In the genomic region with DNA sequence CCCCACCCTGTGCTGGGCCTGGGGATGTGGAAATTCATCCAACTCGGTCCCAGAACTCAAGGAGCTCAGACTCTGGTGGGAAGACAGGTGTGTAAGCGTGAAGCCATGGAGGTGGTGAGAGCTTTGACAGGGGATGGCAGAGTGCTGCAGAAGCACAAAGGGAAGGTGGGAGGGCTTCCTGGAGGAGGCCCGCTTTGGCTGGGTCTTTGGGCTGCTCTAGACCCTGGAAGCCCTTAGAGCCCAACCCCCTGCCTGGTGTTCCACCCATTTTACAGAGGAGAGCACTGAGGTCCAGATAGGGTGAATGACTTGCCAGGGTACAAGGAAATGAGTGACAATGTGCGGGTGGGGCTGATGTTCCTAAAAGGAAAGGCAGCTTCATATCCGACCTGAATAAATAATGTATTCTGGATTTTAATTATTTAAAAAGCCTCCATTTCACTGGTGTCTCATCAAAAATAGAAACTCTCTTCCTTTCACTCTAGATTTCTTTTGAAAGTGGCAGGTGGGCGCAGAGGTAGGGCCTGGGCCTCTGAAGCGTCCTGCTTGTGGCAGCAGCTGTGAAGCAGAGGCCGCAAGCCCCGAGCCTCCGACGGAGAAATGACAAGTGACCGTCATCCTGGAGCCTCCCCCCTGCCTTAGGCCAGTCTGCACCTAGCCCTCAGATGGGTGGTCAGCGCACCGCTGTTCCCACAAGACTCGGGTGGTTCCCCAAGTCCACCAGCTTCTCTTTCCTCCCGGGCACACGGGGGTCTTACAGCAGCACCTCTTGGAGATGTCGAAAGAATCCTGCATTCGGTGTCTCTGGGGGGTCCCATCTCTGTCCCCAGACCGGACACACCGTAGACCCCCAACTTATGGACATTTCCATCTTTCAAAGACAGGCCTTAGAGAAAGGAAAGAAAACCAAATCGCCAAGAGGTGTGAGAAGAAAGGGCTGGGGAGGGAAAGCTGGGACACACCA, we compare ENCODE assay signal across 25 cellular contexts.
DNase-seq lines count a peak whose midpoint lies in the region; ATAC-seq, FAIRE-seq and TF ChIP-seq lines count a peak whose summit lies in the region.
"Had no signal": no experiment of that assay in that cellular context is flagged by ENCODE, and none has a peak within 500 bp of the region (broad histone marks: within the 10 kb centered on the region; RNA-seq: fewer than 3 reads in every experiment).

No MANE protein-coding gene starts in this region.

- no peak overlapping the region for H2BK20ac ChIP-seq in IMR-90 (ENCODE audit: low read depth, low read length)

- H3K4me2 ChIP-seq in A549 (peak overlapping the region; percentile 35; the same call in 2 of the 3 replicates), IMR-90 (ENCODE audit: low read depth, low read length) (no peak overlapping the region), osteoblast (ENCODE audit: insufficient read depth, low read length) (peak overlapping the region; percentile 51)
- H3K4me2 ChIP-seq: SK-N-SH had no signal

- no peaks in the 10 kb centered on the region for H4K20me1 ChIP-seq in IMR-90 (ENCODE audit: insufficient read depth, low read length)
- no peaks in the 10 kb centered on the region for H4K20me1 ChIP-seq in osteoblast (ENCODE audit: insufficient read depth, low read length)

- TF ChIP-seq CTCF in A549 (IDR thresholded peaks at IDR 0.05), result no peak
- TF ChIP-seq CTCF in IMR-90 (conservative IDR thresholded peaks at IDR 0.05; ENCODE audit: low read depth, low read length), result no peak
- peak in 1 of 56 donors; percentile 0 for TF ChIP-seq CTCF in dorsolateral prefrontal cortex (IDR thresholded peaks at IDR 0.05 in 54 of 56, conservative IDR thresholded peaks at IDR 0.05 in 2 of 56; ENCODE audit: low read depth in 1 of 56, partially characterized antibody in 56 of 56)
- no peak for TF ChIP-seq CTCF in osteoblast (IDR thresholded peaks at IDR 0.05; ENCODE audit: extremely low read depth, low read depth, low read length)

- TF ChIP-seq POLR2A in A549 (IDR thresholded peaks at IDR 0.05; ENCODE audit: low read length) (no peak), IMR-90 (IDR thresholded peaks at IDR 0.05; ENCODE audit: low read depth, low read length) (no peak)

- CTCF ChIA-PET in A549 (lab: Yijun Ruan, JAX), result interaction anchor here (0.8 to 9.3 kb wide), 21 partner anchors 8 to 276 kb away, joined by 3 to 234 read pairs (median 11); partner anchors contain the start of genes ADAM17 and YWHAQ
- CTCF ChIA-PET in IMR-90 (lab: Yijun Ruan, JAX), result interaction anchor here (0.7 to 0.9 kb wide), 3 partner anchors 15 to 114 kb away, joined by 3 to 12 read pairs (median 4); no protein-coding TSS in a partner anchor

- no peaks in the 10 kb centered on the region for H3K79me1 ChIP-seq in IMR-90 (ENCODE audit: low read depth in 1 of 2, low read length in 2 of 2)

- ATAC-seq in A549 (no peak), IMR-90 (ENCODE audit: low read depth) (no peak)
- ATAC-seq: activated CD8-positive, alpha-beta memory T cell treated with anti-CD3 and anti-CD28 coated beads, Interleukin-2, amount 10 ng/mL, durations not matched to agents 7 days and 5 days; naive thymus-derived CD8-positive, alpha-beta T cell; stimulated activated naive CD8-positive, alpha-beta T cell treated with anti-CD3 and anti-CD28 coated beads, Interleukin-15, Interleukin-2, amounts not matched to agents 100 U/mL and 50 U/mL, for 24 hours had no signal

- H3K9me3 ChIP-seq in A549 (no peaks in the 10 kb centered on the region), IMR-90 (ENCODE audit: control insufficient read depth, insufficient read depth, low read length) (no peaks in the 10 kb centered on the region), osteoblast (ENCODE audit: low read depth, low read length) (no peaks in the 10 kb centered on the region)
- H3K9me3 ChIP-seq: pancreas, SK-N-SH, thoracic aorta, uterus had no signal

- 83% methylated on average over 22 of the region's 22 CpGs for WGBS in A549 (ENCODE audit: missing lambda C conversion rate)
- WGBS in IMR-90 (ENCODE audit: extremely low coverage in 2 of 2, insufficient read length in 1 of 2), 2 experiments, result no CpG with 5 or more reads among the region's 22 CpGs

- H4K5ac ChIP-seq in IMR-90 (ENCODE audit: low read depth, low read length), result no peak overlapping the region

- H2AK9ac ChIP-seq in IMR-90 (replicated peaks; ENCODE audit: low read depth, low read length, poor library complexity), result no peak overlapping the region

- dilution Hi-C loops in IMR-90 (cut with HindIII; ENCODE audit: low sequenced_read_pairs, unreplicated experiment), result no loop called here

- no peaks in the 10 kb centered on the region for H3K79me2 ChIP-seq in osteoblast (ENCODE audit: insufficient read depth, low read length)

- no peak for FAIRE-seq in A549 (lab: Jason Lieb, UNC)
- FAIRE-seq: frontal cortex, pancreas, TTC549 had no signal

- H2BK120ac ChIP-seq in IMR-90 (ENCODE audit: low read depth, low read length), result no peak overlapping the region

- POLR2A ChIA-PET in A549 (lab: Yijun Ruan, JAX) (interaction anchor here (2.5 kb wide), 1 partner anchor 142 kb away, joined by 21 read pairs; the partner anchor contains the start of gene YWHAQ), IMR-90 (lab: Charles Lee; ENCODE audit: unreplicated experiment) (no interaction called here)

- H3K4ac ChIP-seq in IMR-90 (ENCODE audit: low read depth, low read length), result no peak overlapping the region

- no peak for TF ChIP-seq EP300 in A549 (IDR thresholded peaks at IDR 0.05)

- H3K4me1 ChIP-seq in A549 (peaks cover 18% of the 10 kb centered on the region), IMR-90 (ENCODE audit: control insufficient read depth, insufficient read depth, low read length) (peaks cover 9% of the 10 kb centered on the region; the same call in 1 of the 2 replicates), osteoblast (ENCODE audit: insufficient read depth, low read length) (peaks cover 40% of the 10 kb centered on the region)

- H3K14ac ChIP-seq in IMR-90 (replicated peaks; ENCODE audit: low read depth, low read length), result 0 out of 2 replicates have a peak overlapping the region, but pooled peaks have one; percentile 52

- no peak overlapping the region for H4K8ac ChIP-seq in IMR-90 (ENCODE audit: low read depth in 2 of 2, low read length in 2 of 2)

- BruUV-seq in IMR-90 (replicated peaks; lab: Mats Ljungman, UMichigan), result no TSS peak

- H3K27ac ChIP-seq in A549, result peak overlapping the region; percentile 8 to 79; a peak in 3 of 6 replicates
- no peak overlapping the region for H3K27ac ChIP-seq in IMR-90 (ENCODE audit: insufficient read depth, low read length)
- H3K27ac ChIP-seq in dorsolateral prefrontal cortex, result peak overlapping the region in 38 of 59 donors; percentile 1 to 89 (median 64)
- H3K27ac ChIP-seq in osteoblast (ENCODE audit: low read depth, low read length), result peak overlapping the region; percentile 66
- H3K27ac ChIP-seq: pancreas, thoracic aorta had no signal

- no peak overlapping the region for H3K18ac ChIP-seq in IMR-90 (ENCODE audit: low read depth, low read length)

- no peaks in the 10 kb centered on the region for H3K9me1 ChIP-seq in IMR-90 (ENCODE audit: insufficient read depth, low read length)

- no peak overlapping the region for H3K23ac ChIP-seq in IMR-90 (ENCODE audit: low read depth, low read length)

- no peak overlapping the region for H2AK5ac ChIP-seq in IMR-90 (ENCODE audit: low read depth, low read length)

- no peak for DNase-seq in A549 (ENCODE audit: low read depth in 1 of 2, low spot score in 1 of 2)
- DNase-seq in IMR-90, result no peak
- no peak for DNase-seq in dorsolateral prefrontal cortex
- DNase-seq in osteoblast (ENCODE audit: insufficient read length, low spot score, missing footprints), result peak; percentile 2
- DNase-seq in NCI-H748 treated with DMSO at 0.1 percent for 48 hours (lab: John Stamatoyannopoulos, UW), result no peak
- no peak for DNase-seq in cerebellum (ENCODE audit: low spot score)
- no peak for DNase-seq in activated T-cell treated with anti-CD3 and anti-CD28 coated beads for 4 hours
- no peak for DNase-seq in activated gamma-delta T cell treated with Interleukin-2 at 50 U/mL for 16 hours
- DNase-seq: activated CD4-positive, alpha-beta T cell treated with anti-CD3 and anti-CD28 coated beads, Interleukin-2, amount 50 U/mL, for 4 hours; activated CD8-positive, alpha-beta memory T cell treated with anti-CD3 and anti-CD28 coated beads, Interleukin-2, amount 10 ng/mL, durations not matched to agents 7 days and 5 days; activated naive CD4-positive, alpha-beta T cell treated with anti-CD3 and anti-CD28 coated beads, Interleukin-2, amount 50 U/mL, for 16 hours; activated T-cell treated with anti-CD3 and anti-CD28 coated beads, Interleukin-2, amount 50 U/mL, for 48 hours; MM.1S; NCI-H1105 treated with DMSO at 0.1 percent for 48 hours; NCI-H187 treated with DMSO at 0.1 percent for 48 hours; OCI-M1; stimulated activated naive CD8-positive, alpha-beta T cell treated with anti-CD3 and anti-CD28 coated beads, Interleukin-15, Interleukin-2, amounts not matched to agents 100 U/mL and 50 U/mL, for 24 hours had no signal

- H3K4me3 ChIP-seq in A549 (no peak overlapping the region), IMR-90 (ENCODE audit: insufficient read depth, low read depth, low read length) (no peak overlapping the region), dorsolateral prefrontal cortex (no peak overlapping the region), osteoblast (ENCODE audit: insufficient read depth, low read length) (peak overlapping the region; percentile 28)
- H3K4me3 ChIP-seq: lung, pancreas, thoracic aorta, uterus had no signal

- no peak overlapping the region for H3K56ac ChIP-seq in IMR-90 (ENCODE audit: extremely low read depth, insufficient read depth, low read length)

- H3K36me3 ChIP-seq in IMR-90 (ENCODE audit: control insufficient read depth, insufficient read depth, low read length) (no peaks in the 10 kb centered on the region), osteoblast (ENCODE audit: insufficient read depth, low read length) (no peaks in the 10 kb centered on the region)
- H3K36me3 ChIP-seq: pancreas, thoracic aorta, uterus had no signal

- intact Hi-C loops in IMR-90 (cut with micrococcal nuclease), result no loop called here
- intact Hi-C loops in dorsolateral prefrontal cortex (cut with DNase I), result no loop called here

- H3K9ac ChIP-seq in IMR-90 (ENCODE audit: low read depth, low read length), result no peak overlapping the region

- in situ Hi-C loops in IMR-90 (cut with MboI; ENCODE audit: low sequenced_read_pairs), result no loop called here

- H2BK15ac ChIP-seq in IMR-90 (ENCODE audit: low read depth, low read length), result no peak overlapping the region

- no peak overlapping the region for H4K91ac ChIP-seq in IMR-90 (ENCODE audit: insufficient read depth, low read depth, low read length)

- H2AFZ ChIP-seq in IMR-90 (replicated peaks; ENCODE audit: low read length, poor library complexity) (no peak overlapping the region), osteoblast (ENCODE audit: low read length) (no peak overlapping the region)

- H2BK5ac ChIP-seq in IMR-90 (ENCODE audit: low read depth, low read length, poor library complexity, severe bottlenecking), result no peak overlapping the region

- H3K27me3 ChIP-seq in IMR-90 (ENCODE audit: control insufficient read depth, insufficient read depth, low read length), result peaks cover 13% of the 10 kb centered on the region; the same call in 1 of the 2 replicates
- no peaks in the 10 kb centered on the region for H3K27me3 ChIP-seq in dorsolateral prefrontal cortex
- no peaks in the 10 kb centered on the region for H3K27me3 ChIP-seq in osteoblast (ENCODE audit: insufficient read depth, low read length)
- H3K27me3 ChIP-seq: pancreas, uterus had no signal

- TF ChIP-seq RAD21 in A549 (conservative IDR thresholded peaks at IDR 0.05 in 1 of 2, IDR thresholded peaks at IDR 0.05 in 1 of 2) (no peak), IMR-90 (IDR thresholded peaks at IDR 0.05; ENCODE audit: low read length) (no peak)
